ENCODE assay signal across 8 cellular contexts in genomic region chr11:125902927-125903752, GRCh38. TPM values are rescaled to one million over a fixed set of nuclear protein-coding genes. Genes with fewer than 3 reads are reported as not detected.
DNase-seq lines count a peak whose midpoint lies in the region; ATAC-seq and TF ChIP-seq lines count a peak whose summit lies in the region.

TSS of gene PUS3 (minus strand) at chr11:125903206. CDS start at chr11:125896284, 6,922 bp downstream.

- peak within 1 kb of the TSS; percentile 56 for H3K4me3 ChIP-seq in Caco-2 (ENCODE audit: low read depth, low read length)
- H3K4me3 ChIP-seq in endodermal cell (ENCODE audit: low read length), result peak within 1 kb of the TSS; percentile 100
- peak within 1 kb of the TSS; percentile 97 for H3K4me3 ChIP-seq in mesendoderm (ENCODE audit: low read length)

- H3K36me3 ChIP-seq in Caco-2 (ENCODE audit: control insufficient read depth, insufficient read depth, low read length) (no peaks in the 10 kb centered on the region), endodermal cell (ENCODE audit: control insufficient read depth, insufficient read depth, low read length) (peaks cover 23% of the 10 kb centered on the region), mesendoderm (ENCODE audit: control insufficient read depth, insufficient read depth, low read length) (no peaks in the 10 kb centered on the region)

- CTCF ChIA-PET in Caco-2 (lab: Charles Lee), result interaction anchor here (0.5 to 1.1 kb wide), 5 partner anchors 10 to 1591 kb away, joined by 3 to 6 read pairs (median 4); partner anchors contain the start of gene HYLS1
- CTCF ChIA-PET in activated CD8-positive, alpha-beta memory T cell treated with anti-CD3 and anti-CD28 coated beads, Interleukin-2, amount 10 ng/mL, durations not matched to agents 7 days and 5 days (lab: Charles Lee), result interaction anchor here (1.0 to 2.4 kb wide), 5 partner anchors 16 to 334 kb away, joined by 3 to 26 read pairs (median 4); partner anchors contain the start of genes EI24 and HYLS1

- H3K4ac ChIP-seq in mesendoderm (ENCODE audit: low read depth, low read length), result no peak within 1 kb of the TSS

- TF ChIP-seq CTCF in Caco-2 (IDR thresholded peaks at IDR 0.05; ENCODE audit: insufficient read depth in 1 of 2, low read depth in 1 of 2, low read length in 1 of 2, severe bottlenecking in 1 of 2, unreplicated experiment in 1 of 2), result no peak
- no peak for TF ChIP-seq CTCF in endodermal cell (conservative IDR thresholded peaks at IDR 0.05)

- H4K8ac ChIP-seq in mesendoderm (ENCODE audit: low read depth, low read length), result no peak within 1 kb of the TSS

- H3K36me3 Mint-ChIP-seq in Caco-2 (ENCODE audit: insufficient read depth, unreplicated experiment) (peaks cover 17% of the 10 kb centered on the region), endodermal cell (ENCODE audit: low read depth) (peaks cover 18% of the 10 kb centered on the region)
- peaks cover 21% of the 10 kb centered on the region for H3K36me3 Mint-ChIP-seq in activated CD8-positive, alpha-beta memory T cell treated with anti-CD3 and anti-CD28 coated beads, Interleukin-2, amount 10 ng/mL, durations not matched to agents 7 days and 5 days

- H3K9me3 ChIP-seq in Caco-2 (0 out of 2 replicates have a peak, but pooled peaks cover 2% of the 10 kb centered on the region), endodermal cell (ENCODE audit: control insufficient read depth, low read length) (no peaks in the 10 kb centered on the region)

- peak; percentile 99 for ATAC-seq in GM21381 (IDR thresholded peaks at IDR 0.05; ENCODE audit: unreplicated experiment)
- peak; percentile 96 for ATAC-seq in activated CD8-positive, alpha-beta memory T cell treated with anti-CD3 and anti-CD28 coated beads, Interleukin-2, amount 10 ng/mL, durations not matched to agents 7 days and 5 days

- H3K27me3 ChIP-seq in Caco-2 (replicated peaks; ENCODE audit: control insufficient read depth, insufficient read depth, low read length), result no peaks in the 10 kb centered on the region
- peaks cover 25% of the 10 kb centered on the region for H3K27me3 ChIP-seq in endodermal cell (ENCODE audit: control insufficient read depth, insufficient read depth, low read length, poor library complexity, severe bottlenecking)
- H3K27me3 ChIP-seq in mesendoderm (ENCODE audit: insufficient read depth, low read length, poor library complexity), result no peaks in the 10 kb centered on the region

- H3K4me1 ChIP-seq in Caco-2 (peaks cover 5% of the 10 kb centered on the region; the same call in 1 of the 2 replicates), endodermal cell (ENCODE audit: control insufficient read depth, insufficient read depth, low read length) (no peaks in the 10 kb centered on the region), mesendoderm (ENCODE audit: control insufficient read depth, low read depth, low read length) (no peaks in the 10 kb centered on the region)

- no peak within 1 kb of the TSS for H3K27ac ChIP-seq in endodermal cell (ENCODE audit: low read depth, low read length)
- no peak within 1 kb of the TSS for H3K27ac ChIP-seq in mesendoderm (ENCODE audit: low read depth, low read length)

- POLR2A ChIA-PET in Caco-2 (lab: Charles Lee), result interaction anchor here (0.6 to 1.3 kb wide), 7 partner anchors 15 to 581 kb away, joined by 3 to 8 read pairs (median 5); partner anchors contain the start of genes DCPS, FAM118B, HYLS1 and RPUSD4

- no TSS peak for BruUV-seq in Caco-2 (replicated peaks; lab: Mats Ljungman, UMichigan)

- H3K9ac ChIP-seq in endodermal cell (ENCODE audit: extremely low read depth, low read length, poor library complexity, severe bottlenecking) (peak within 1 kb of the TSS; percentile 73), mesendoderm (ENCODE audit: low read length) (peak within 1 kb of the TSS; percentile 94)

- H3K56ac ChIP-seq in mesendoderm (ENCODE audit: low read length), result peak within 1 kb of the TSS; percentile 95

- H3K9me3 Mint-ChIP-seq in Caco-2 (ENCODE audit: unreplicated experiment) (peaks cover 7% of the 10 kb centered on the region), endodermal cell (peaks cover 5% of the 10 kb centered on the region)
- H3K9me3 Mint-ChIP-seq in activated CD8-positive, alpha-beta memory T cell treated with anti-CD3 and anti-CD28 coated beads, Interleukin-2, amount 10 ng/mL, durations not matched to agents 7 days and 5 days (ENCODE audit: low read depth), result no peaks in the 10 kb centered on the region

- intact Hi-C loops in Caco-2 (cut with micrococcal nuclease; ENCODE audit: unreplicated experiment), result no loop called here

- peaks cover 3% of the 10 kb centered on the region for H3K79me2 ChIP-seq in mesendoderm (ENCODE audit: control insufficient read depth, insufficient read depth, low read length)

- H3K27me3 Mint-ChIP-seq in Caco-2 (ENCODE audit: insufficient read depth, unreplicated experiment), result peaks cover 5% of the 10 kb centered on the region
- H3K27me3 Mint-ChIP-seq in activated CD8-positive, alpha-beta memory T cell treated with anti-CD3 and anti-CD28 coated beads, Interleukin-2, amount 10 ng/mL, durations not matched to agents 7 days and 5 days, result peaks cover 39% of the 10 kb centered on the region
- H3K27me3 Mint-ChIP-seq in endodermal cell (ENCODE audit: insufficient read depth), result peaks cover 37% of the 10 kb centered on the region

- no peak within 1 kb of the TSS for H2BK120ac ChIP-seq in mesendoderm (ENCODE audit: low read depth, low read length)

- no peak within 1 kb of the TSS for H2BK5ac ChIP-seq in mesendoderm (ENCODE audit: low read length)

- H3K4me1 Mint-ChIP-seq in Caco-2 (ENCODE audit: low read depth, unreplicated experiment) (peaks cover 15% of the 10 kb centered on the region), endodermal cell (peaks cover 5% of the 10 kb centered on the region)
- peaks cover 39% of the 10 kb centered on the region for H3K4me1 Mint-ChIP-seq in activated CD8-positive, alpha-beta memory T cell treated with anti-CD3 and anti-CD28 coated beads, Interleukin-2, amount 10 ng/mL, durations not matched to agents 7 days and 5 days

- no peak within 1 kb of the TSS for H4K5ac ChIP-seq in mesendoderm (ENCODE audit: low read length)

- 5% methylated on average over 12 to 31 of the region's 31 CpGs for WGBS in endodermal cell (ENCODE audit: insufficient coverage in 1 of 2, insufficient read length in 1 of 2), 2 experiments
- WGBS in mesendoderm (ENCODE audit: extremely low coverage, insufficient coverage, low lambda C conversion rate), result no CpG with 5 or more reads among the region's 31 CpGs

- no peak within 1 kb of the TSS for H2BK15ac ChIP-seq in mesendoderm (replicated peaks; ENCODE audit: low read depth)

- H3K4me3 Mint-ChIP-seq in Caco-2 (ENCODE audit: unreplicated experiment), result peak within 1 kb of the TSS; percentile 99
- peak within 1 kb of the TSS; percentile 99 for H3K4me3 Mint-ChIP-seq in activated CD8-positive, alpha-beta memory T cell treated with anti-CD3 and anti-CD28 coated beads, Interleukin-2, amount 10 ng/mL, durations not matched to agents 7 days and 5 days
- peak within 1 kb of the TSS; percentile 94 for H3K4me3 Mint-ChIP-seq in endodermal cell

- peaks cover 5% of the 10 kb centered on the region for H3K79me1 ChIP-seq in mesendoderm (ENCODE audit: low read length)

- H3K18ac ChIP-seq in mesendoderm (ENCODE audit: low read length), result no peak within 1 kb of the TSS

- DNase-seq in Caco-2, result peak; percentile 91 to 93
- DNase-seq in HUDEP-2 (lab: John Stamatoyannopoulos, UW; ENCODE audit: unreplicated experiment in 76 of 76), result peak in 75 of 76 experiments; percentile 7 to 89 (median 69)
- DNase-seq in NOMO-1 treated with dmso at 0.1 percent for 144 hours (lab: John Stamatoyannopoulos, UW; ENCODE audit: unreplicated experiment), result peak; percentile 69
- peak; percentile 93 for DNase-seq in activated CD8-positive, alpha-beta memory T cell treated with anti-CD3 and anti-CD28 coated beads, Interleukin-2, amount 10 ng/mL, durations not matched to agents 7 days and 5 days
- peak; percentile 95 for DNase-seq in endodermal cell
- peak; percentile 92 for DNase-seq in mesendoderm
- peak; percentile 74 for DNase-seq in stimulated activated CD8-positive, alpha-beta memory T cell treated with anti-CD3 and anti-CD28 coated beads, Interleukin-15, amount 100 ng/mL, for 1 hour (ENCODE audit: low read depth)

- H3K23ac ChIP-seq in mesendoderm (ENCODE audit: low read length), result no peak within 1 kb of the TSS

- H3K4me2 ChIP-seq in mesendoderm (ENCODE audit: low read length), result peak within 1 kb of the TSS; percentile 90

- H3K27ac Mint-ChIP-seq in Caco-2 (ENCODE audit: unreplicated experiment) (peak within 1 kb of the TSS; percentile 94), endodermal cell (peak within 1 kb of the TSS; percentile 87)
- H3K27ac Mint-ChIP-seq in activated CD8-positive, alpha-beta memory T cell treated with anti-CD3 and anti-CD28 coated beads, Interleukin-2, amount 10 ng/mL, durations not matched to agents 7 days and 5 days, result peak within 1 kb of the TSS; percentile 88

- H2AK5ac ChIP-seq in mesendoderm (ENCODE audit: low read length), result no peak within 1 kb of the TSS

RNA-seq across cellular contexts. Expression of gene PUS3, which starts in this region (rescaled TPM):
- total RNA-seq in Caco-2 (2022) (19.9 and 22.4 TPM in 2 replicates), endodermal cell (10 to 100 TPM; 12.6 to 13.7 TPM)
- total RNA-seq in activated CD8-positive, alpha-beta memory T cell treated with anti-CD3 and anti-CD28 coated beads, Interleukin-2, amount 10 ng/mL, durations not matched to agents 7 days and 5 days, result 10 to 100 TPM; 11.0 to 13.1 TPM
- 16.1 TPM for polyA plus RNA-seq in endodermal cell (2013, experiment 1 of 2)
- 16.0 TPM for polyA plus RNA-seq in endodermal cell (2013, experiment 2 of 2)
- 24.3 TPM for polyA plus RNA-seq in mesendoderm (2013, experiment 1 of 2)
- polyA plus RNA-seq in mesendoderm (2013, experiment 2 of 2), result 25.5 TPM
